22 cellular contexts compared by ENCODE assay signal in genomic region chr7:101916876-101917275, GRCh38.
DNase-seq lines count a peak whose midpoint lies in the region; ATAC-seq, FAIRE-seq and TF ChIP-seq lines count a peak whose summit lies in the region.
"Had no signal": no experiment of that assay in that cellular context is flagged by ENCODE, and none has a peak within 500 bp of the region (broad histone marks: within the 10 kb centered on the region; RNA-seq: fewer than 3 reads in every experiment).

No MANE protein-coding gene starts in this region.

- peaks cover 17% of the 10 kb centered on the region for H3K4me1 Mint-ChIP-seq in chondrocyte (ENCODE audit: low read depth)

- FAIRE-seq in GM12892 (lab: Jason Lieb, UNC), result no peak
- FAIRE-seq: GM19239, HTR-8/SVneo had no signal

- no peaks in the 10 kb centered on the region for H3K27me3 Mint-ChIP-seq in chondrocyte (ENCODE audit: low read depth)

- intact Hi-C loops in Right ventricle myocardium superior (cut with DNase I) (no loop called here), Right ventricle myocardium inferior (cut with DNase I) (no loop called here), sciatic nerve (cut with DNase I) (no loop called here)

- no peak for TF ChIP-seq POLR2A in GM12892 (IDR thresholded peaks at IDR 0.05; ENCODE audit: low read depth, low read length)

- no peak overlapping the region for H3K27ac Mint-ChIP-seq in chondrocyte (ENCODE audit: unreplicated experiment)
- H3K27ac Mint-ChIP-seq: CD8-positive, alpha-beta T cell had no signal

- H3K36me3 Mint-ChIP-seq in chondrocyte (ENCODE audit: low read depth), result peaks cover 11% of the 10 kb centered on the region

- peak; percentile 36 for DNase-seq in Right ventricle myocardium superior
- DNase-seq in Right ventricle myocardium inferior (ENCODE audit: missing footprints), result no peak
- peak; percentile 81 for DNase-seq in chondrocyte (ENCODE audit: low spot score)
- DNase-seq in sciatic nerve (ENCODE audit: low spot score), result peak; percentile 19
- no peak for DNase-seq in stimulated activated CD4-positive, alpha-beta T cell treated with anti-CD3 and anti-CD28 coated beads, Interleukin-12 subunit alpha, Interleukin-12 subunit beta, amount 100 ng/mL, for 4 hours
- no peak for DNase-seq in GM12892 (ENCODE audit: insufficient read length)
- DNase-seq: 8988T; C1 segment of cervical spinal cord; CD8-positive, alpha-beta T cell; EL; GF-D8; HCEC 1CT; IMR-90; NCI-H1105 treated with DMSO at 0.1 percent for 48 hours; NCI-H2029 treated with DMSO at 0.1 percent for 48 hours; NCI-H226; NCI-H510A treated with DMSO at 0.1 percent for 48 hours; NCI-H748 treated with DMSO at 0.1 percent for 48 hours had no signal

- no peak overlapping the region for H3K4me3 Mint-ChIP-seq in chondrocyte (ENCODE audit: unreplicated experiment)
- H3K4me3 Mint-ChIP-seq: CD8-positive, alpha-beta T cell had no signal

- no peaks in the 10 kb centered on the region for H3K9me3 Mint-ChIP-seq in chondrocyte (ENCODE audit: low read depth)
- H3K9me3 Mint-ChIP-seq: CD8-positive, alpha-beta T cell had no signal

- no peak for TF ChIP-seq CTCF in chondrocyte (IDR thresholded peaks at IDR 0.05)

- ATAC-seq in Right ventricle myocardium superior (ENCODE audit: poor library complexity) (no peak), Right ventricle myocardium inferior (no peak), sciatic nerve (no peak), GM21825 (IDR thresholded peaks at IDR 0.05; ENCODE audit: unreplicated experiment) (no peak)
- ATAC-seq: CD8-positive, alpha-beta T cell; SK-N-SH treated with all-trans-retinoic acid at 6 μM for 48 hours had no signal

Comparison
In these comparisons a context has a peak if more than half of its experiments do, and no peak if none do; other contexts are left out.
1. DNase-seq: peak in Right ventricle myocardium superior (single experiment), chondrocyte (single experiment) and sciatic nerve (single experiment); none in Right ventricle myocardium inferior (single experiment), stimulated activated CD4-positive, alpha-beta T cell treated with anti-CD3 and anti-CD28 coated beads, Interleukin-12 subunit alpha, Interleukin-12 subunit beta, amount 100 ng/mL, for 4 hours (single experiment) and GM12892 (single experiment).